In the genomic region with DNA sequence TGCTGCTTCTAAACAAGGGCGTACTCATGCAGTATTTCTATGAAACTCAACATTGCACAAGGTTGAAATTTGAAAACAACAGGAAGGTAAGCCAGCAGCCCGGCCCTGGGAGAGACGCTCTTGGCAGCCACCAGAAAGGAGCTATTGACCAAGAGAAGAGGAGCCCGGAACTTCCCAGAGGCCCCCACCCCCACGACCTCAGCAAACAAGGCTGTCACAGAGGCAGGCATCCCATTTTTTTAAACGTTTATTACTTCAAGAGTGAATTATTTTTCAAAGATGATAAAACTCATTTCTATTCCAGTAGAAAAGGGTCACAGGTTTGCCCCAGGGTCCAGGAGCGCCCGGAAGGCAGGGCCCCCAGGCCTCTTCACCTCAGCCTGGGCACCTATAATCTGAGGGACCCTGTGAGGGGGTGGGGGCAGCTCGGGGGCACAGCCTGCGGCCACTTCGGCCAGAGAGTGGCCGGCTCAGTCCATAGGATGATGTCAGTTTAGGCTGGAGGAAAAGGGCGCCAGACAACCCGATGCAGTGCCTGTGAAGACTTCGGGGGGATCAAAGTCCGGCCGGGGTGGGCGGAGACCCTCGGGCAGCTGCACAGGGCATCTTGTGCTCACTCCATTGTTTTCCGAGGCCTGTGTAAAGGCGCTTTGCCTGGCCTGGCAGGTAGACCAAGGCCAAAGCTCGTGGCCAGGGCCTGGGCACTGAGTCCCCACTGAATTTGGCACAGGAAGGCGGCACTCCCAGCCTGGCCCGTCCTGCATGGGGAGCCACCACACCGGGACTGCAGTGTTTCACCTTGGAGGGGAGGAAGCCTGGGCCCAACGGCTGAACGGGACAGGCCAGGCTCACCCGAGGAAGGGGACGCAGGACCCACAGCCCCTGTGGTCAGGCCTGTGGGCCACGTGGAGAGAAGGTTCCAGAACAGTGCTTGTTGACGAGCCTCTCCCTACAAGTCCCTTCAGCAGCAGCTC, we compare ENCODE assay signal across 1 cellular context.
TF ChIP-seq lines count a peak whose summit lies in the region.

No MANE protein-coding gene starts in this region.

TF ChIP-seq in HepG2, 621 proteins besides CTCF, POLR2A, EP300 and RAD21 (continued from another document and continues in another):
- TF ChIP-seq, protein P1, sequence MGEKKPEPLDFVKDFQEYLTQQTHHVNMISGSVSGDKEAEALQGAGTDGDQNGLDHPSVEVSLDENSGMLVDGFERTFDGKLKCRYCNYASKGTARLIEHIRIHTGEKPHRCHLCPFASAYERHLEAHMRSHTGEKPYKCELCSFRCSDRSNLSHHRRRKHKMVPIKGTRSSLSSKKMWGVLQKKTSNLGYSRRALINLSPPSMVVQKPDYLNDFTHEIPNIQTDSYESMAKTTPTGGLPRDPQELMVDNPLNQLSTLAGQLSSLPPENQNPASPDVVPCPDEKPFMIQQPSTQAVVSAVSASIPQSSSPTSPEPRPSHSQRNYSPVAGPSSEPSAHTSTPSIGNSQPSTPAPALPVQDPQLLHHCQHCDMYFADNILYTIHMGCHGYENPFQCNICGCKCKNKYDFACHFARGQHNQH (CRISPR knock-in tag; IDR thresholded peaks at IDR 0.05), result peak; percentile 34
- TF ChIP-seq ZNF629 (CRISPR knock-in tag; conservative IDR thresholded peaks at IDR 0.05) (0 out of 2 replicates have a peak, but pooled peaks have one; percentile 10), GATAD1 (CRISPR knock-in tag; IDR thresholded peaks at IDR 0.05) (no peak), ZNF670 (CRISPR knock-in tag; IDR thresholded peaks at IDR 0.05; ENCODE audit: borderline replicate concordance) (peak; percentile 88), ZNF83 (CRISPR knock-in tag; IDR thresholded peaks at IDR 0.05; ENCODE audit: borderline replicate concordance) (no peak; the same call in 1 of the 2 replicates), MEIS2 (CRISPR knock-in tag; IDR thresholded peaks at IDR 0.05) (no peak; the same call in 1 of the 2 replicates), SNAPC2 (CRISPR knock-in tag; IDR thresholded peaks at IDR 0.05) (no peak), RBAK (CRISPR knock-in tag; IDR thresholded peaks at IDR 0.05) (0 out of 2 replicates have a peak, but pooled peaks have one; percentile 28), SMC3 (IDR thresholded peaks at IDR 0.05; ENCODE audit: low read length) (no peak), MBNL3 (CRISPR knock-in tag; conservative IDR thresholded peaks at IDR 0.05) (no peak), THAP11 (CRISPR knock-in tag; IDR thresholded peaks at IDR 0.05) (no peak), AGO2 (optimal IDR thresholded peaks at IDR 0.05; ENCODE audit: low read depth, low read length) (peak; percentile 93), PCBP2 (optimal IDR thresholded peaks at IDR 0.05; ENCODE audit: low read depth, low read length, poor library complexity, severe bottlenecking) (no peak), GATAD2A (CRISPR knock-in tag; IDR thresholded peaks at IDR 0.05) (peak; percentile 67), ZNF839 (CRISPR knock-in tag; IDR thresholded peaks at IDR 0.05; ENCODE audit: borderline replicate concordance) (no peak), SMARCC2 (IDR thresholded peaks at IDR 0.05) (no peak), ZNF350 (CRISPR knock-in tag; IDR thresholded peaks at IDR 0.05; ENCODE audit: borderline replicate concordance, low read depth) (peak; percentile 66; the same call in 1 of the 2 replicates), DPF2 (CRISPR knock-in tag; IDR thresholded peaks at IDR 0.05; ENCODE audit: borderline replicate concordance, low read depth) (0 out of 2 replicates have a peak, but pooled peaks have one; percentile 17), ZNF75D (CRISPR knock-in tag; IDR thresholded peaks at IDR 0.05; ENCODE audit: borderline replicate concordance) (no peak), TOPORS (CRISPR knock-in tag; IDR thresholded peaks at IDR 0.05) (no peak; the same call in 1 of the 2 replicates), ZNF616 (CRISPR knock-in tag; IDR thresholded peaks at IDR 0.05; ENCODE audit: low read depth) (no peak), NFKB2 (CRISPR knock-in tag; IDR thresholded peaks at IDR 0.05; ENCODE audit: borderline replicate concordance) (peak; percentile 67; the same call in 1 of the 2 replicates), EED (CRISPR knock-in tag; IDR thresholded peaks at IDR 0.05) (no peak), ATM (IDR thresholded peaks at IDR 0.05; ENCODE audit: borderline replicate concordance) (no peak), PTBP1 (IDR thresholded peaks at IDR 0.05; ENCODE audit: low read depth, low read length, poor library complexity, severe bottlenecking) (no peak), MED1 (CRISPR knock-in tag; IDR thresholded peaks at IDR 0.05) (no peak; the same call in 1 of the 2 replicates), RORA (CRISPR knock-in tag; IDR thresholded peaks at IDR 0.05) (no peak), NFE2 (CRISPR knock-in tag; IDR thresholded peaks at IDR 0.05) (no peak), KDM2A (CRISPR knock-in tag; IDR thresholded peaks at IDR 0.05; ENCODE audit: borderline replicate concordance, low read depth) (0 out of 2 replicates have a peak, but pooled peaks have one; percentile 41), NR2F2 (IDR thresholded peaks at IDR 0.05; ENCODE audit: borderline replicate concordance, low read depth) (no peak; the same call in 1 of the 2 replicates), ZNF841 (CRISPR knock-in tag; IDR thresholded peaks at IDR 0.05; ENCODE audit: borderline replicate concordance) (no peak), SALL2 (CRISPR knock-in tag; IDR thresholded peaks at IDR 0.05) (peak; percentile 40; the same call in 1 of the 2 replicates), ERF (CRISPR knock-in tag; IDR thresholded peaks at IDR 0.05) (peak; percentile 41; the same call in 1 of the 2 replicates)
- TF ChIP-seq, protein P2, sequence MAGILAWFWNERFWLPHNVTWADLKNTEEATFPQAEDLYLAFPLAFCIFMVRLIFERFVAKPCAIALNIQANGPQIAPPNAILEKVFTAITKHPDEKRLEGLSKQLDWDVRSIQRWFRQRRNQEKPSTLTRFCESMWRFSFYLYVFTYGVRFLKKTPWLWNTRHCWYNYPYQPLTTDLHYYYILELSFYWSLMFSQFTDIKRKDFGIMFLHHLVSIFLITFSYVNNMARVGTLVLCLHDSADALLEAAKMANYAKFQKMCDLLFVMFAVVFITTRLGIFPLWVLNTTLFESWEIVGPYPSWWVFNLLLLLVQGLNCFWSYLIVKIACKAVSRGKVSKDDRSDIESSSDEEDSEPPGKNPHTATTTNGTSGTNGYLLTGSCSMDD (CRISPR knock-in tag; IDR thresholded peaks at IDR 0.05), result no peak
- TF ChIP-seq, protein P3, sequence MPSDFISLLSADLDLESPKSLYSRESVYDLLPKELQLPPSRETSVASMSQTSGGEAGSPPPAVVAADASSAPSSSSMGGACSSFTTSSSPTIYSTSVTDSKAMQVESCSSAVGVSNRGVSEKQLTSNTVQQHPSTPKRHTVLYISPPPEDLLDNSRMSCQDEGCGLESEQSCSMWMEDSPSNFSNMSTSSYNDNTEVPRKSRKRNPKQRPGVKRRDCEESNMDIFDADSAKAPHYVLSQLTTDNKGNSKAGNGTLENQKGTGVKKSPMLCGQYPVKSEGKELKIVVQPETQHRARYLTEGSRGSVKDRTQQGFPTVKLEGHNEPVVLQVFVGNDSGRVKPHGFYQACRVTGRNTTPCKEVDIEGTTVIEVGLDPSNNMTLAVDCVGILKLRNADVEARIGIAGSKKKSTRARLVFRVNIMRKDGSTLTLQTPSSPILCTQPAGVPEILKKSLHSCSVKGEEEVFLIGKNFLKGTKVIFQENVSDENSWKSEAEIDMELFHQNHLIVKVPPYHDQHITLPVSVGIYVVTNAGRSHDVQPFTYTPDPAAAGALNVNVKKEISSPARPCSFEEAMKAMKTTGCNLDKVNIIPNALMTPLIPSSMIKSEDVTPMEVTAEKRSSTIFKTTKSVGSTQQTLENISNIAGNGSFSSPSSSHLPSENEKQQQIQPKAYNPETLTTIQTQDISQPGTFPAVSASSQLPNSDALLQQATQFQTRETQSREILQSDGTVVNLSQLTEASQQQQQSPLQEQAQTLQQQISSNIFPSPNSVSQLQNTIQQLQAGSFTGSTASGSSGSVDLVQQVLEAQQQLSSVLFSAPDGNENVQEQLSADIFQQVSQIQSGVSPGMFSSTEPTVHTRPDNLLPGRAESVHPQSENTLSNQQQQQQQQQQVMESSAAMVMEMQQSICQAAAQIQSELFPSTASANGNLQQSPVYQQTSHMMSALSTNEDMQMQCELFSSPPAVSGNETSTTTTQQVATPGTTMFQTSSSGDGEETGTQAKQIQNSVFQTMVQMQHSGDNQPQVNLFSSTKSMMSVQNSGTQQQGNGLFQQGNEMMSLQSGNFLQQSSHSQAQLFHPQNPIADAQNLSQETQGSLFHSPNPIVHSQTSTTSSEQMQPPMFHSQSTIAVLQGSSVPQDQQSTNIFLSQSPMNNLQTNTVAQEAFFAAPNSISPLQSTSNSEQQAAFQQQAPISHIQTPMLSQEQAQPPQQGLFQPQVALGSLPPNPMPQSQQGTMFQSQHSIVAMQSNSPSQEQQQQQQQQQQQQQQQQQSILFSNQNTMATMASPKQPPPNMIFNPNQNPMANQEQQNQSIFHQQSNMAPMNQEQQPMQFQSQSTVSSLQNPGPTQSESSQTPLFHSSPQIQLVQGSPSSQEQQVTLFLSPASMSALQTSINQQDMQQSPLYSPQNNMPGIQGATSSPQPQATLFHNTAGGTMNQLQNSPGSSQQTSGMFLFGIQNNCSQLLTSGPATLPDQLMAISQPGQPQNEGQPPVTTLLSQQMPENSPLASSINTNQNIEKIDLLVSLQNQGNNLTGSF (CRISPR knock-in tag; IDR thresholded peaks at IDR 0.05), result no peak
- TF ChIP-seq, protein P4, sequence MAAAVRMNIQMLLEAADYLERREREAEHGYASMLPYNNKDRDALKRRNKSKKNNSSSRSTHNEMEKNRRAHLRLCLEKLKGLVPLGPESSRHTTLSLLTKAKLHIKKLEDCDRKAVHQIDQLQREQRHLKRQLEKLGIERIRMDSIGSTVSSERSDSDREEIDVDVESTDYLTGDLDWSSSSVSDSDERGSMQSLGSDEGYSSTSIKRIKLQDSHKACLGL (CRISPR knock-in tag; IDR thresholded peaks at IDR 0.05), result peak; percentile 39; the same call in 1 of the 2 replicates
- TF ChIP-seq, protein P5, sequence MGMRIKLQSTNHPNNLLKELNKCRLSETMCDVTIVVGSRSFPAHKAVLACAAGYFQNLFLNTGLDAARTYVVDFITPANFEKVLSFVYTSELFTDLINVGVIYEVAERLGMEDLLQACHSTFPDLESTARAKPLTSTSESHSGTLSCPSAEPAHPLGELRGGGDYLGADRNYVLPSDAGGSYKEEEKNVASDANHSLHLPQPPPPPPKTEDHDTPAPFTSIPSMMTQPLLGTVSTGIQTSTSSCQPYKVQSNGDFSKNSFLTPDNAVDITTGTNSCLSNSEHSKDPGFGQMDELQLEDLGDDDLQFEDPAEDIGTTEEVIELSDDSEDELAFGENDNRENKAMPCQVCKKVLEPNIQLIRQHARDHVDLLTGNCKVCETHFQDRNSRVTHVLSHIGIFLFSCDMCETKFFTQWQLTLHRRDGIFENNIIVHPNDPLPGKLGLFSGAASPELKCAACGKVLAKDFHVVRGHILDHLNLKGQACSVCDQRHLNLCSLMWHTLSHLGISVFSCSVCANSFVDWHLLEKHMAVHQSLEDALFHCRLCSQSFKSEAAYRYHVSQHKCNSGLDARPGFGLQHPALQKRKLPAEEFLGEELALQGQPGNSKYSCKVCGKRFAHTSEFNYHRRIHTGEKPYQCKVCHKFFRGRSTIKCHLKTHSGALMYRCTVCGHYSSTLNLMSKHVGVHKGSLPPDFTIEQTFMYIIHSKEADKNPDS (CRISPR knock-in tag; IDR thresholded peaks at IDR 0.05), result 0 out of 2 replicates have a peak, but pooled peaks have one; percentile 27
- TF ChIP-seq, protein P6, sequence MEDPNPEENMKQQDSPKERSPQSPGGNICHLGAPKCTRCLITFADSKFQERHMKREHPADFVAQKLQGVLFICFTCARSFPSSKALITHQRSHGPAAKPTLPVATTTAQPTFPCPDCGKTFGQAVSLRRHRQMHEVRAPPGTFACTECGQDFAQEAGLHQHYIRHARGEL (CRISPR knock-in tag; IDR thresholded peaks at IDR 0.05), result no peak
- TF ChIP-seq, protein P7, sequence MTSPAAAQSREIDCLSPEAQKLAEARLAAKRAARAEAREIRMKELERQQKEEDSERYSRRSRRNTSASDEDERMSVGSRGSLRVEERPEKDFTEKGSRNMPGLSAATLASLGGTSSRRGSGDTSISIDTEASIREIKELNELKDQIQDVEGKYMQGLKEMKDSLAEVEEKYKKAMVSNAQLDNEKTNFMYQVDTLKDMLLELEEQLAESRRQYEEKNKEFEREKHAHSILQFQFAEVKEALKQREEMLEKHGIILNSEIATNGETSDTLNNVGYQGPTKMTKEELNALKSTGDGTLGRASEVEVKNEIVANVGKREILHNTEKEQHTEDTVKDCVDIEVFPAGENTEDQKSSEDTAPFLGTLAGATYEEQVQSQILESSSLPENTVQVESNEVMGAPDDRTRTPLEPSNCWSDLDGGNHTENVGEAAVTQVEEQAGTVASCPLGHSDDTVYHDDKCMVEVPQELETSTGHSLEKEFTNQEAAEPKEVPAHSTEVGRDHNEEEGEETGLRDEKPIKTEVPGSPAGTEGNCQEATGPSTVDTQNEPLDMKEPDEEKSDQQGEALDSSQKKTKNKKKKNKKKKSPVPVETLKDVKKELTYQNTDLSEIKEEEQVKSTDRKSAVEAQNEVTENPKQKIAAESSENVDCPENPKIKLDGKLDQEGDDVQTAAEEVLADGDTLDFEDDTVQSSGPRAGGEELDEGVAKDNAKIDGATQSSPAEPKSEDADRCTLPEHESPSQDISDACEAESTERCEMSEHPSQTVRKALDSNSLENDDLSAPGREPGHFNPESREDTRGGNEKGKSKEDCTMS (CRISPR knock-in tag; conservative IDR thresholded peaks at IDR 0.05), result no peak
- TF ChIP-seq, protein P8, sequence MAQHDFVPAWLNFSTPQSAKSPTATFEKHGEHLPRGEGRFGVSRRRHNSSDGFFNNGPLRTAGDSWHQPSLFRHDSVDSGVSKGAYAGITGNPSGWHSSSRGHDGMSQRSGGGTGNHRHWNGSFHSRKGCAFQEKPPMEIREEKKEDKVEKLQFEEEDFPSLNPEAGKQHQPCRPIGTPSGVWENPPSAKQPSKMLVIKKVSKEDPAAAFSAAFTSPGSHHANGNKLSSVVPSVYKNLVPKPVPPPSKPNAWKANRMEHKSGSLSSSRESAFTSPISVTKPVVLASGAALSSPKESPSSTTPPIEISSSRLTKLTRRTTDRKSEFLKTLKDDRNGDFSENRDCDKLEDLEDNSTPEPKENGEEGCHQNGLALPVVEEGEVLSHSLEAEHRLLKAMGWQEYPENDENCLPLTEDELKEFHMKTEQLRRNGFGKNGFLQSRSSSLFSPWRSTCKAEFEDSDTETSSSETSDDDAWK (CRISPR knock-in tag; IDR thresholded peaks at IDR 0.05), result no peak
- TF ChIP-seq, protein P9, sequence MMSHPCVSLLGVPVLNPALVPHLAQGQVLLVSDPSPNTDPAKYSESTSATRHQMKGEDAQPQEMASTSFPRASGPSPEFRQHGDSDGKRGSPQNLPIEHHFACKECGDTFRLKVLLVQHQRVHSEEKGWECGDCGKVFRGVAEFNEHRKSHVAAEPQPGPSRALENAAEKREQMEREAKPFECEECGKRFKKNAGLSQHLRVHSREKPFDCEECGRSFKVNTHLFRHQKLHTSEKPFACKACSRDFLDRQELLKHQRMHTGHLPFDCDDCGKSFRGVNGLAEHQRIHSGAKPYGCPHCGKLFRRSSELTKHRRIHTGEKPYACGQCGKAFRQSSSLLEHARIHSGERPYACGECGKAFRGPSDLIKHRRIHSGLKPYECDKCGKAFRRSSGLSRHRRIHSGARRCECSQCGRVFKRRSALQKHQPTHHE (CRISPR knock-in tag; IDR thresholded peaks at IDR 0.05; ENCODE audit: borderline replicate concordance), result no peak; the same call in 1 of the 2 replicates
